In the genomic region with DNA sequence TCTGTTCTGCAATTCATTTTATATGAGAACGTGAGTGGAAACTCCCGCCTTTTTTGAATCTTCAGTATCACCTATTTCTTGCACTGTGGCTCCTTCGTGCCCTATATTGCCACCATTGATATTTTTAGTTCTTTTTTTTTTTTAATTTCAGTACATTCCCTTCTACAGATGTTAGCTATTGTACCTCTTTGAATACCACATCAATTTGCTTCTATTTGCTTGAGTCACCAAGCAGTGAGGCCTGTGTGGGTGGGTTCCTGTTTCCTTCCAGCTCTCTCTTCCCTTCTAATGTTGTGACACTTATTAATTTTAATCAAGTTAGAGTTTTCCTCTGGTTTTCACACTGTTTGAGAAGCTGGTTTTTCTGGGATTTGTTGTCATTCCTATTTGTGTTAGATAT, we compare ENCODE assay signal across 14 cellular contexts. TPM values are rescaled to one million over a fixed set of nuclear protein-coding genes. Genes with fewer than 3 reads are reported as not detected.
A peak's percentile ranks its signal among the peaks of the same experiment; 100 is the strongest.
DNase-seq lines count a peak whose midpoint lies in the region; ATAC-seq and TF ChIP-seq lines count a peak whose summit lies in the region.
"Had no signal": no experiment of that assay in that cellular context is flagged by ENCODE, and none has a peak within 500 bp of the region (broad histone marks: within the 10 kb centered on the region; RNA-seq: fewer than 3 reads in every experiment).

No MANE protein-coding gene starts in this region.

- H3K9me3 ChIP-seq in A673 (ENCODE audit: low read depth, low read length, poor library complexity, severe bottlenecking): no peaks in the 10 kb centered on the region
- no peaks in the 10 kb centered on the region for H3K9me3 ChIP-seq in CD4-positive, alpha-beta memory T cell (ENCODE audit: control insufficient read depth in 1 of 2, low read length in 2 of 2)
- H3K9me3 ChIP-seq: heart right ventricle, transverse colon had no signal

- ATAC-seq in HG02981 (IDR thresholded peaks at IDR 0.05; ENCODE audit: unreplicated experiment) (peak; percentile 48), GM18873 (IDR thresholded peaks at IDR 0.05; ENCODE audit: low FRiP score, unreplicated experiment) (no peak)
- ATAC-seq: heart right ventricle, K562 had no signal

- peak overlapping the region; percentile 40 for H3K27ac ChIP-seq in A673 (ENCODE audit: low read depth, low read length, poor library complexity, severe bottlenecking)
- H3K27ac ChIP-seq in CD4-positive, alpha-beta memory T cell (ENCODE audit: low read depth, low read length): no peak overlapping the region
- H3K27ac ChIP-seq: transverse colon had no signal

- peaks cover 5% of the 10 kb centered on the region for H3K4me1 ChIP-seq in A673 (ENCODE audit: insufficient read depth, low read length, poor library complexity, severe bottlenecking)
- no peaks in the 10 kb centered on the region for H3K4me1 ChIP-seq in CD4-positive, alpha-beta memory T cell (ENCODE audit: insufficient read depth, low read length)

- no peaks in the 10 kb centered on the region for H3K27me3 Mint-ChIP-seq in dendritic cell treated with granulocyte-macrophage colony-stimulating factor and Interleukin-4, amounts not matched to agents 40 ng/mL and 50 ng/mL, for 4 days
- H3K27me3 Mint-ChIP-seq in CD4-positive, alpha-beta memory T cell: no peaks in the 10 kb centered on the region

- no peak for TF ChIP-seq CTCF in A673 (conservative IDR thresholded peaks at IDR 0.05; ENCODE audit: low read depth, low read length)

- H3K36me3 ChIP-seq in A673 (ENCODE audit: insufficient read depth, low read length, poor library complexity, severe bottlenecking): peaks cover 26% of the 10 kb centered on the region
- peaks cover 8% of the 10 kb centered on the region for H3K36me3 ChIP-seq in CD4-positive, alpha-beta memory T cell (ENCODE audit: insufficient read depth, low read length)

- no peak overlapping the region for H3K4me3 ChIP-seq in A673 (ENCODE audit: low read depth, low read length, poor library complexity, severe bottlenecking)
- H3K4me3 ChIP-seq in CD4-positive, alpha-beta memory T cell (ENCODE audit: low read length in 2 of 2): no peak overlapping the region
- H3K4me3 ChIP-seq: heart right ventricle, K562, transverse colon had no signal

- DNase-seq in A673 (ENCODE audit: low spot score) (no peak), ELR (ENCODE audit: low read depth) (peak; percentile 24), GOT3 (lab: John Stamatoyannopoulos, UW) (no peak), NCI-H226 (no peak)
- no peak for DNase-seq in CD4-positive, alpha-beta memory T cell
- DNase-seq: activated effector memory CD4-positive, alpha-beta T cell treated with Interleukin-2 at 50 U/mL for 16 hours; heart right ventricle; NCI-H2171; T1000; transverse colon had no signal

- H3K27me3 ChIP-seq in A673 (replicated peaks; ENCODE audit: insufficient read depth, low read depth, low read length, poor library complexity): no peaks in the 10 kb centered on the region
- H3K27me3 ChIP-seq in CD4-positive, alpha-beta memory T cell (ENCODE audit: insufficient read depth, low read length): no peaks in the 10 kb centered on the region
- H3K27me3 ChIP-seq: heart right ventricle, transverse colon had no signal

- H3K9me3 Mint-ChIP-seq in dendritic cell treated with granulocyte-macrophage colony-stimulating factor and Interleukin-4, amounts not matched to agents 40 ng/mL and 50 ng/mL, for 4 days: no peaks in the 10 kb centered on the region
- no peaks in the 10 kb centered on the region for H3K9me3 Mint-ChIP-seq in CD4-positive, alpha-beta memory T cell

- no TSS peak for BruUV-seq in A673 (replicated peaks; lab: Mats Ljungman, UMichigan)

- H3K27ac Mint-ChIP-seq in dendritic cell treated with granulocyte-macrophage colony-stimulating factor and Interleukin-4, amounts not matched to agents 40 ng/mL and 50 ng/mL, for 4 days: peak overlapping the region; percentile 93
- peak overlapping the region in 1 of 7 donors; percentile 37 for H3K27ac Mint-ChIP-seq in CD4-positive, alpha-beta memory T cell

- CTCF ChIA-PET in A673 (lab: Charles Lee): no interaction called here
- CTCF ChIA-PET in CD4-positive, alpha-beta memory T cell (lab: Charles Lee; ENCODE audit: partially characterized antibody): interaction anchor here (1.3 to 1.7 kb wide), 3 partner anchors 16 to 25 kb away, joined by 4 to 8 read pairs (median 6); no protein-coding TSS in a partner anchor

- peaks cover 45% of the 10 kb centered on the region for H3K4me1 Mint-ChIP-seq in dendritic cell treated with granulocyte-macrophage colony-stimulating factor and Interleukin-4, amounts not matched to agents 40 ng/mL and 50 ng/mL, for 4 days (ENCODE audit: low read depth)
- H3K4me1 Mint-ChIP-seq in CD4-positive, alpha-beta memory T cell: peaks cover 0 to 13% (median 8%) of the 10 kb centered on the region in 4 donors

- peaks cover 41% of the 10 kb centered on the region for H3K36me3 Mint-ChIP-seq in dendritic cell treated with granulocyte-macrophage colony-stimulating factor and Interleukin-4, amounts not matched to agents 40 ng/mL and 50 ng/mL, for 4 days (ENCODE audit: low read depth)
- peaks cover 29 to 37% of the 10 kb centered on the region in 2 donors for H3K36me3 Mint-ChIP-seq in CD4-positive, alpha-beta memory T cell

- intact Hi-C loops in A673 (cut with micrococcal nuclease; ENCODE audit: unreplicated experiment): no loop called here
- intact Hi-C loops in dendritic cell treated with granulocyte-macrophage colony-stimulating factor and Interleukin-4, amounts not matched to agents 40 ng/mL and 50 ng/mL, for 4 days (cut with micrococcal nuclease): no loop called here
- intact Hi-C loops in CD4-positive, alpha-beta memory T cell (cut with micrococcal nuclease): no loop called here

- POLR2A ChIA-PET in A673 (lab: Charles Lee; ENCODE audit: low non-redundant PET): no interaction called here
- POLR2A ChIA-PET in CD4-positive, alpha-beta memory T cell (lab: Charles Lee; ENCODE audit: partially characterized antibody): no interaction called here

- peak overlapping the region; percentile 23 for H3K4me3 Mint-ChIP-seq in dendritic cell treated with granulocyte-macrophage colony-stimulating factor and Interleukin-4, amounts not matched to agents 40 ng/mL and 50 ng/mL, for 4 days
- H3K4me3 Mint-ChIP-seq in CD4-positive, alpha-beta memory T cell: no peak overlapping the region

RNA-seq across cellular contexts. Expression of a gene that starts 8.7 kb away (rescaled TPM):
- total RNA-seq in A673 (2021): 45.4 and 49.3 TPM in 2 replicates
- 10 to 100 TPM; 26.0 to 29.5 TPM for total RNA-seq in CD4-positive, alpha-beta memory T cell
- 10 to 100 TPM; 27.0 to 38.0 TPM for polyA plus RNA-seq in CD4-positive, alpha-beta memory T cell
